8 cellular contexts compared by ENCODE assay signal in the genomic region with DNA sequence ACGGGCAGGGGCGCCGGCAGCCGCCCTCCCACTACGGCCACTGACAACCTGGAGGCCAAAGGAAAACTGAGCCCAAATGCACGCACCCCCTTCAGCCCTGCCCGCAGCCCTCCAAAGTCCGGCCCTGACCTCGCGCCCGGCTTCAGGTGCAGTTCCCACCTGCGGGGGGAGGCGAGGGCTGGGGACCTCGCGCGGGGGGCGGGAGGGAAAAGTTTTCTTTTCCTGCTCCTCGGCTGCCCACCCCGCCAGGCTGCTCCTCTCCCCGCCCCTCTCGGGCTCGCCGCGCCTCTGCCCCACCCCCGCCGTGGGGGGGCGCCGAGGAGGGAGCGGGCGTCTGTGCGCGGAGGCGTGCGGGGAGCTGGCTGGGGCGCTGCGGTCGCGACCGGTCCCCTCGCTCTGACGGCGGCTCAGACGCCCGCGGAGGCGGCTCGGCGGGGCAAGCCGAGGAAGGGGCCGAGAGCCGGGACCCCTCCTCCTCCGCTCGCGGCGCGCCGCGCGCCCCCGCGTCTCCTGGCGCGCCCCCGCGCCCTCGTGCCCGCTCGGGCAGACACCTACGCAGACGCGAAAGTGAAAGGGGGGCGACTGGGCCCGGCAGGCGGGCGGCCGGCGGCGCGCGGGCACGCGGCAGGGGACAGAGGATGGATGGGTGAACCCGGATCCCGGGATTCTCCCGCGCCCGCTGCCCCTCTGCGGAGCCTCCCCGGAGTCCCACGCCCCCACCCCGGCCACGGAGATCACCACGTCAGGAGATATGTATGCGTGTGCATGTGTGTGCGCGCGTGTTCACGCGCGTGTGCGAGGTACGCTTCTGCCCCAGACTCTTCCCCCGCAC. TPM values are rescaled to one million over a fixed set of nuclear protein-coding genes. Genes with fewer than 3 reads are reported as not detected.
A peak's percentile ranks its signal among the peaks of the same experiment; 100 is the strongest.
DNase-seq lines count a peak whose midpoint lies in the region; ATAC-seq and TF ChIP-seq lines count a peak whose summit lies in the region.

No MANE protein-coding gene starts in this region.

- H3K4me1 Mint-ChIP-seq in H9, result peaks cover 15 to 22% of the 10 kb centered on the region in 2 experiments

- H3K27me3 Mint-ChIP-seq in H9 (ENCODE audit: low read depth), result peaks cover 63% of the 10 kb centered on the region

- BruUV-seq in mammary epithelial cell (replicated peaks; lab: Mats Ljungman, UMichigan), result no TSS peak

- no peak overlapping the region for H3K27ac Mint-ChIP-seq in H9

- no peak overlapping the region for H4K5ac ChIP-seq in H9 (ENCODE audit: insufficient read length, low read depth, low read length)

- H3K4me2 ChIP-seq in H9 (ENCODE audit: insufficient read depth, insufficient read length, low read length), result peak overlapping the region; percentile 92
- H3K4me2 ChIP-seq in mammary epithelial cell (ENCODE audit: insufficient read depth, low read depth, low read length), result peak overlapping the region; percentile 100

- ATAC-seq in GM18873 (IDR thresholded peaks at IDR 0.05; ENCODE audit: low FRiP score, unreplicated experiment), result no peak

- H2BK15ac ChIP-seq in H9 (ENCODE audit: low read depth, low read length), result no peak overlapping the region

- dilution Hi-C loops in mammary epithelial cell (cut with HindIII; ENCODE audit: low sequenced_read_pairs), result no loop called here

- H3K23ac ChIP-seq in H9 (ENCODE audit: insufficient read length, low read depth, low read length), result no peak overlapping the region

- no peak overlapping the region for H2BK120ac ChIP-seq in H9 (ENCODE audit: low read depth, low read length, poor library complexity, severe bottlenecking)

- no peak overlapping the region for H4K91ac ChIP-seq in H9 (ENCODE audit: insufficient read length, low read depth, low read length)

- CTCF ChIA-PET in mammary epithelial cell (lab: Charles Lee; ENCODE audit: low non-redundant PET), result no interaction called here

- H3K4me1 ChIP-seq in H9 (ENCODE audit: insufficient read depth, low read length) (peaks cover 2% of the 10 kb centered on the region; the same call in 1 of the 2 replicates), mammary epithelial cell (ENCODE audit: insufficient read depth, low read length) (peaks cover 26% of the 10 kb centered on the region)

- no peaks in the 10 kb centered on the region for H3K79me1 ChIP-seq in H9 (ENCODE audit: insufficient read depth, low read depth, low read length, poor library complexity, severe bottlenecking)

- H4K20me1 ChIP-seq in H9 (ENCODE audit: control insufficient read depth, insufficient read depth, insufficient read length) (no peaks in the 10 kb centered on the region), mammary epithelial cell (ENCODE audit: insufficient read depth, low read length) (no peaks in the 10 kb centered on the region)

- H3K36me3 ChIP-seq in mammary epithelial cell (ENCODE audit: insufficient read depth, low read length), result no peaks in the 10 kb centered on the region

- in situ Hi-C loops in mammary epithelial cell (cut with MboI; ENCODE audit: low sequenced_read_pairs in 2 of 2), result no loop called here

- WGBS in H9 (ENCODE audit: extremely low coverage, insufficient read length, low lambda C conversion rate), result no CpG with 5 or more reads among the region's 103 CpGs
- WGBS in mammary epithelial cell (ENCODE audit: low coverage, missing lambda C conversion rate), result 2% methylated on average over 21 of the region's 103 CpGs

- no peak overlapping the region for H3K14ac ChIP-seq in H9 (ENCODE audit: insufficient read depth, low read length)

- H3K27me3 ChIP-seq in H9 (ENCODE audit: insufficient read depth, low read length) (peaks cover 10% of the 10 kb centered on the region; the same call in 1 of the 2 replicates), mammary epithelial cell (ENCODE audit: insufficient read depth, low read length) (peaks cover 40% of the 10 kb centered on the region), layer of hippocampus (ENCODE audit: control insufficient read depth, insufficient read depth, low read length) (no peaks in the 10 kb centered on the region)

- intact Hi-C loops in mammary epithelial cell (cut with micrococcal nuclease), result no loop called here

- H3K4me3 Mint-ChIP-seq in H9, result peak overlapping the region; percentile 73 to 82

- H3K79me2 ChIP-seq in H9 (ENCODE audit: insufficient read depth, low read length), result no peaks in the 10 kb centered on the region
- no peaks in the 10 kb centered on the region for H3K79me2 ChIP-seq in mammary epithelial cell (ENCODE audit: insufficient read depth, low read length)

- no peak overlapping the region for H2BK5ac ChIP-seq in H9 (ENCODE audit: insufficient read length, low read length)

- H3K18ac ChIP-seq in H9 (ENCODE audit: insufficient read length, low read depth, low read length), result no peak overlapping the region

- H3K4me3 ChIP-seq in mammary epithelial cell (replicated peaks in 1 of 3; ENCODE audit: insufficient read depth in 1 of 3, low read depth in 2 of 3, low read length in 3 of 3), result peak overlapping the region; percentile 43 to 49 (median 48)

- H2BK20ac ChIP-seq in H9 (ENCODE audit: low read depth, low read length, poor library complexity, severe bottlenecking), result no peak overlapping the region

- DNase-seq in H9, result peak; percentile 62
- DNase-seq in mammary epithelial cell, result no peak
- peak; percentile 57 to 61 for DNase-seq in stimulated activated CD4-positive, alpha-beta T cell treated with anti-CD3 and anti-CD28 coated beads, Interleukin-15, amount 100 ng/mL, for 1 hour (ENCODE audit: low read depth in 1 of 2, low spot score in 1 of 2)
- no peak for DNase-seq in foreskin melanocyte

- H3K9ac ChIP-seq in H9 (ENCODE audit: extremely low read depth, insufficient read length, low read length), result no peak overlapping the region
- no peak overlapping the region for H3K9ac ChIP-seq in mammary epithelial cell (ENCODE audit: insufficient read depth, low read length)

- H2AFZ ChIP-seq in H9 (ENCODE audit: low read length) (no peak overlapping the region), mammary epithelial cell (ENCODE audit: low read depth, low read length) (peak overlapping the region; percentile 73)

- H3T11ph ChIP-seq in H9 (ENCODE audit: low read length), result no peak overlapping the region

- no peak overlapping the region for H3K4ac ChIP-seq in H9 (ENCODE audit: low read depth, low read length)

- no peaks in the 10 kb centered on the region; a peak in 1 of 5 replicates for H3K9me3 Mint-ChIP-seq in H9

- TF ChIP-seq CTCF in C4-2B (conservative IDR thresholded peaks at IDR 0.05), result 0 out of 2 replicates have a peak, but pooled peaks have one; percentile 13
- TF ChIP-seq CTCF in H9 (conservative IDR thresholded peaks at IDR 0.05), result no peak
- no peak for TF ChIP-seq CTCF in VCaP (conservative IDR thresholded peaks at IDR 0.05)
- TF ChIP-seq CTCF in mammary epithelial cell (conservative IDR thresholded peaks at IDR 0.05 in 1 of 2, IDR thresholded peaks at IDR 0.05 in 1 of 2; ENCODE audit: extremely low read depth in 1 of 2, insufficient read depth in 1 of 2, low read depth in 1 of 2, low read length in 2 of 2), result no peak

- no peak overlapping the region for H2BK12ac ChIP-seq in H9 (ENCODE audit: insufficient read length, low read depth, low read length)

- no peak overlapping the region for H4K8ac ChIP-seq in H9 (replicated peaks; ENCODE audit: insufficient read length, low read depth, low read length)

- H3K36me3 Mint-ChIP-seq in H9 (ENCODE audit: insufficient read depth in 1 of 3, low read depth in 3 of 3), result no peaks in the 10 kb centered on the region; a peak in 1 of 7 replicates

- H3K27ac ChIP-seq in C4-2B (peak overlapping the region; percentile 19; the same call in 1 of the 2 replicates), H9 (ENCODE audit: insufficient read length, low read depth, low read length) (no peak overlapping the region), VCaP (peak overlapping the region; percentile 58; the same call in 1 of the 2 replicates), mammary epithelial cell (ENCODE audit: insufficient read depth, low read depth, low read length) (no peak overlapping the region), layer of hippocampus (ENCODE audit: low read depth, low read length) (peak overlapping the region; percentile 57)

- H2AK5ac ChIP-seq in H9 (ENCODE audit: insufficient read length, low read length), result no peak overlapping the region

- no peak overlapping the region for H3K56ac ChIP-seq in H9 (ENCODE audit: insufficient read length, low read depth, low read length)

- peaks cover 31% of the 10 kb centered on the region for H3K23me2 ChIP-seq in H9 (ENCODE audit: insufficient read length, low read depth, low read length, poor library complexity, severe bottlenecking)

- no peaks in the 10 kb centered on the region for H3K9me3 ChIP-seq in H9 (ENCODE audit: control insufficient read depth, low read depth, low read length)
- H3K9me3 ChIP-seq in mammary epithelial cell (replicated peaks; ENCODE audit: insufficient read depth, low read length), result no peaks in the 10 kb centered on the region

RNA-seq across cellular contexts. Expression of a gene that starts 3.1 kb away (rescaled TPM):
- total RNA-seq in H9 (2021) (0.86 and 1.4 TPM in 2 replicates), mammary epithelial cell (1 to 10 TPM in 1 of 2 donors, under 1 TPM in 1; 0.40 to 1.2 TPM)
- 0.03 TPM for polyA plus RNA-seq in mammary epithelial cell
- not detected for polyA minus RNA-seq in mammary epithelial cell

Comparison
In these comparisons a context has a peak if more than half of its experiments do, and no peak if none do; other contexts are left out.
1. H3K27ac ChIP-seq: peak in C4-2B (single experiment), VCaP (single experiment) and layer of hippocampus (single experiment); none in H9 (single experiment) and mammary epithelial cell (single experiment).
2. DNase-seq: peak in H9 (single experiment) and stimulated activated CD4-positive, alpha-beta T cell treated with anti-CD3 and anti-CD28 coated beads, Interleukin-15, amount 100 ng/mL, for 1 hour (2 of 2); none in mammary epithelial cell (single experiment) and foreskin melanocyte (single experiment).